18 cellular contexts compared by ENCODE assay signal in genomic region chr3:171345112-171345843, GRCh38.
DNase-seq lines count a peak whose midpoint lies in the region; ATAC-seq, FAIRE-seq and TF ChIP-seq lines count a peak whose summit lies in the region.
"Had no signal": no experiment of that assay in that cellular context is flagged by ENCODE, and none has a peak within 500 bp of the region (broad histone marks: within the 10 kb centered on the region; RNA-seq: fewer than 3 reads in every experiment).

No MANE protein-coding gene starts in this region.

- no peak for ATAC-seq in HG03439 (IDR thresholded peaks at IDR 0.05; ENCODE audit: unreplicated experiment)
- ATAC-seq: HepG2, Right ventricle myocardium inferior had no signal

- no peaks in the 10 kb centered on the region for H3K9me3 ChIP-seq in astrocyte (ENCODE audit: insufficient read depth, low read depth, low read length)
- H3K9me3 ChIP-seq: BE2C, MG63 had no signal

- peaks cover 2% of the 10 kb centered on the region for H3K9me3 Mint-ChIP-seq in astrocyte (ENCODE audit: unreplicated experiment)
- H3K9me3 Mint-ChIP-seq in endothelial cell (ENCODE audit: unreplicated experiment), result no peaks in the 10 kb centered on the region

- H3K4me3 ChIP-seq in astrocyte (ENCODE audit: insufficient read depth, low read depth, low read length), result no peak overlapping the region
- H3K4me3 ChIP-seq: GM23248, MG63, SK-N-MC had no signal

- H3K27me3 Mint-ChIP-seq in astrocyte (ENCODE audit: low read depth, unreplicated experiment) (no peaks in the 10 kb centered on the region), endothelial cell (ENCODE audit: unreplicated experiment) (peaks cover 4% of the 10 kb centered on the region)

- H4K20me1 ChIP-seq in astrocyte (ENCODE audit: insufficient read depth, low read length), result peaks cover 7% of the 10 kb centered on the region

- no peak overlapping the region for H3K9ac ChIP-seq in astrocyte (ENCODE audit: low read length)
- H3K9ac ChIP-seq: GM23248, KMS-11 had no signal

- no peak overlapping the region for H3K4me2 ChIP-seq in astrocyte (ENCODE audit: low read length)
- H3K4me2 ChIP-seq: KMS-11 had no signal

- H3K4me3 Mint-ChIP-seq in astrocyte (ENCODE audit: unreplicated experiment) (no peak overlapping the region), endothelial cell (ENCODE audit: unreplicated experiment) (no peak overlapping the region)

- peaks cover 6% of the 10 kb centered on the region for H3K36me3 Mint-ChIP-seq in astrocyte (ENCODE audit: low read depth, unreplicated experiment)
- peaks cover 13% of the 10 kb centered on the region for H3K36me3 Mint-ChIP-seq in endothelial cell (ENCODE audit: low read depth, unreplicated experiment)

- TF ChIP-seq CTCF in astrocyte (IDR thresholded peaks at IDR 0.05; ENCODE audit: insufficient read depth, low read depth, low read length), result no peak
- no peak for TF ChIP-seq CTCF in endothelial cell (IDR thresholded peaks at IDR 0.05; ENCODE audit: unreplicated experiment)

- no peak for FAIRE-seq in astrocyte (lab: Jason Lieb, UNC)
- FAIRE-seq: HepG2 had no signal

- no peak overlapping the region for H2AFZ ChIP-seq in astrocyte (ENCODE audit: low read depth, low read length)
- H2AFZ ChIP-seq: GM23248 had no signal

- peaks cover 3% of the 10 kb centered on the region for H3K27me3 ChIP-seq in astrocyte (ENCODE audit: insufficient read depth, low read length)
- H3K27me3 ChIP-seq: BE2C, MG63 had no signal

- H3K36me3 ChIP-seq in astrocyte (ENCODE audit: insufficient read depth, low read length), result no peaks in the 10 kb centered on the region
- H3K36me3 ChIP-seq: BE2C, MG63 had no signal

- no peaks in the 10 kb centered on the region for H3K79me2 ChIP-seq in astrocyte (ENCODE audit: insufficient read depth, low read length)

- H3K27ac ChIP-seq in astrocyte (ENCODE audit: low read depth, low read length), result no peak overlapping the region
- H3K27ac ChIP-seq: GM23248, KMS-11, SK-N-MC had no signal

- H3K4me1 Mint-ChIP-seq in astrocyte (ENCODE audit: low read depth, unreplicated experiment) (peaks cover 51% of the 10 kb centered on the region), endothelial cell (ENCODE audit: unreplicated experiment) (peaks cover 29% of the 10 kb centered on the region)

- DNase-seq in DMS79 (lab: John Stamatoyannopoulos, UW) (peak; percentile 64), NCI-H2029 (lab: John Stamatoyannopoulos, UW) (peak; percentile 39), astrocyte (ENCODE audit: low read depth) (no peak), endothelial cell (ENCODE audit: low spot score) (no peak), middle frontal gyrus (ENCODE audit: extremely low spot score, low spot score) (no peak), NCI-H187 (lab: John Stamatoyannopoulos, UW) (no peak)
- DNase-seq: BE2C, GM23248, MG63, NCI-H1436, NCI-H345, NCI-H748 treated with DMSO at 0.1 percent for 48 hours, T-helper 1 cell had no signal

- H3K4me1 ChIP-seq in astrocyte (ENCODE audit: insufficient read depth, low read length), result peaks cover 11% of the 10 kb centered on the region

- peak overlapping the region; percentile 64 for H3K27ac Mint-ChIP-seq in astrocyte (ENCODE audit: unreplicated experiment)
- peak overlapping the region; percentile 21 for H3K27ac Mint-ChIP-seq in endothelial cell (ENCODE audit: unreplicated experiment)

Comparison
In these comparisons a context has a peak if more than half of its experiments do, and no peak if none do; other contexts are left out.
1. DNase-seq: peak in DMS79 (single experiment) and NCI-H2029 (single experiment); none in astrocyte (single experiment), endothelial cell (single experiment), middle frontal gyrus (single experiment) and NCI-H187 (0 of 2).